Comparison of ENCODE assay signal across 14 cellular contexts in genomic region chr9:127541865-127542264, GRCh38.
DNase-seq lines count a peak whose midpoint lies in the region; ATAC-seq and TF ChIP-seq lines count a peak whose summit lies in the region.
"Had no signal": no experiment of that assay in that cellular context is flagged by ENCODE, and none has a peak within 500 bp of the region (broad histone marks: within the 10 kb centered on the region; RNA-seq: fewer than 3 reads in every experiment).

No MANE protein-coding gene starts in this region.

- no peaks in the 10 kb centered on the region for H3K9me3 Mint-ChIP-seq in MCF 10A (ENCODE audit: unreplicated experiment)
- H3K9me3 Mint-ChIP-seq: naive B cell had no signal

- H3K27me3 Mint-ChIP-seq in MCF 10A (ENCODE audit: insufficient read depth, unreplicated experiment): no peaks in the 10 kb centered on the region

- no peak overlapping the region for H3K27ac Mint-ChIP-seq in MCF 10A (ENCODE audit: low read depth, unreplicated experiment)
- H3K27ac Mint-ChIP-seq: naive B cell had no signal

- H3K27ac ChIP-seq in right cardiac atrium (ENCODE audit: low read length) (no peak overlapping the region), stomach (peak overlapping the region; percentile 26 to 88 (median 85))

- no peak for TF ChIP-seq POLR2A in stomach (IDR thresholded peaks at IDR 0.05)

- CTCF ChIA-PET in MCF 10A (lab: Yijun Ruan, JAX): interaction anchor here (0.6 to 1.9 kb wide), 2 partner anchors 45 to 157 kb away, joined by 3 to 6 read pairs; no protein-coding TSS in a partner anchor

- POLR2A ChIA-PET in MCF 10A (lab: Yijun Ruan, JAX): no interaction called here

- H3K9me3 ChIP-seq in right cardiac atrium (ENCODE audit: control insufficient read depth, low read length): no peaks in the 10 kb centered on the region
- no peaks in the 10 kb centered on the region for H3K9me3 ChIP-seq in stomach

- H3K4me1 Mint-ChIP-seq in MCF 10A (ENCODE audit: insufficient read depth, unreplicated experiment): peaks cover 36% of the 10 kb centered on the region
- H3K4me1 Mint-ChIP-seq: naive B cell had no signal

- no TSS peak for BruUV-seq in MCF 10A (replicated peaks; lab: Mats Ljungman, UMichigan)

- no peaks in the 10 kb centered on the region for H3K36me3 ChIP-seq in stomach

- peak; percentile 82 for DNase-seq in Daoy (ENCODE audit: low read depth)
- peak; percentile 53 for DNase-seq in MCF 10A (ENCODE audit: unreplicated experiment)
- peak; percentile 84 to 86 (median 85) for DNase-seq in right cardiac atrium
- no peak for DNase-seq in stomach
- DNase-seq in SK-N-DZ (ENCODE audit: low spot score): no peak
- DNase-seq in posterior cingulate gyrus: no peak
- no peak for DNase-seq in kidney tubule cell (ENCODE audit: low spot score)
- DNase-seq: activated T-cell treated with anti-CD3 and anti-CD28 coated beads, Interleukin-2, amount 50 U/mL, for 48 hours; naive B cell; NCI-H1436 treated with DMSO at 0.1 percent for 48 hours; stimulated activated CD4-positive, alpha-beta T cell treated with anti-CD3 and anti-CD28 coated beads, Interleukin-4, amount 100 ng/mL, for 4 hours; T-helper 9 cell had no signal

- no peak for TF ChIP-seq EP300 in stomach (IDR thresholded peaks at IDR 0.05)

- H3K27me3 ChIP-seq in right cardiac atrium (ENCODE audit: control insufficient read depth, insufficient read depth) (no peaks in the 10 kb centered on the region), stomach (no peaks in the 10 kb centered on the region)

- TF ChIP-seq CTCF in MCF 10A (IDR thresholded peaks at IDR 0.05; ENCODE audit: unreplicated experiment): no peak
- TF ChIP-seq CTCF in stomach (IDR thresholded peaks at IDR 0.05): no peak

- 61% methylated on average over 8 of the region's 8 CpGs for WGBS in right cardiac atrium
- 57 to 65% (median 65%) methylated on average over 8 of the region's 8 CpGs for WGBS in stomach, 5 donors

- intact Hi-C loops in MCF 10A (cut with micrococcal nuclease) (no loop called here), right cardiac atrium (cut with DNase I) (no loop called here), stomach (cut with DNase I; ENCODE audit: low total_unique reads) (no loop called here), posterior cingulate gyrus (cut with DNase I) (no loop called here)

- H3K4me3 Mint-ChIP-seq in MCF 10A (ENCODE audit: unreplicated experiment): no peak overlapping the region
- H3K4me3 Mint-ChIP-seq: naive B cell had no signal

- ATAC-seq in right cardiac atrium (peak; percentile 38 to 49), GM18858 (IDR thresholded peaks at IDR 0.05; ENCODE audit: unreplicated experiment) (no peak)
- ATAC-seq: GM12878 had no signal

- peaks cover 36% of the 10 kb centered on the region for H3K36me3 Mint-ChIP-seq in MCF 10A (ENCODE audit: insufficient read depth, unreplicated experiment)
- H3K36me3 Mint-ChIP-seq: naive B cell had no signal

- peaks cover 29% of the 10 kb centered on the region for H3K4me1 ChIP-seq in right cardiac atrium (ENCODE audit: control insufficient read depth, insufficient read depth, low read length)
- H3K4me1 ChIP-seq in stomach: peaks cover 90 to 100% (median 98%) of the 10 kb centered on the region in 4 donors

- no peak overlapping the region for H3K4me3 ChIP-seq in right cardiac atrium (ENCODE audit: low read length)
- H3K4me3 ChIP-seq in stomach: no peak overlapping the region
- H3K4me3 ChIP-seq: GM12878 had no signal

Comparison
In these comparisons a context has a peak if more than half of its experiments do, and no peak if none do; other contexts are left out.
1. DNase-seq: peak in Daoy (single experiment), MCF 10A (single experiment) and right cardiac atrium (3 of 3); none in stomach (single experiment), SK-N-DZ (single experiment), posterior cingulate gyrus (0 of 10) and kidney tubule cell (single experiment).